Comparison of ENCODE assay signal across 13 cellular contexts in genomic region chr6:30075987-30076311, GRCh38. TPM values are rescaled to one million over a fixed set of nuclear protein-coding genes. Genes with fewer than 3 reads are reported as not detected.
DNase-seq lines count a peak whose midpoint lies in the region; ATAC-seq, FAIRE-seq and TF ChIP-seq lines count a peak whose summit lies in the region.
"Had no signal": no experiment of that assay in that cellular context is flagged by ENCODE, and none has a peak within 500 bp of the region (broad histone marks: within the 10 kb centered on the region; RNA-seq: fewer than 3 reads in every experiment).

No MANE protein-coding gene starts in this region.

- H3K9me3 ChIP-seq in H1 (ENCODE audit: insufficient read depth in 2 of 2, low read depth in 1 of 2, low read length in 1 of 2), result no peaks in the 10 kb centered on the region
- H3K9me3 ChIP-seq: left ventricle myocardium inferior, SJSA1, spleen had no signal

- 33% methylated on average over 9 of the region's 10 CpGs; no CpG with 5 or more reads in 1 of the 2 experiments for WGBS in H1 (ENCODE audit: extremely low coverage in 1 of 2, insufficient coverage in 1 of 2, insufficient read length in 1 of 2, insufficient replicate concordance in 2 of 2, low coverage in 1 of 2, low lambda C conversion rate in 2 of 2, missing lambda C conversion rate in 1 of 2), 2 experiments

- H2BK12ac ChIP-seq in H1 (ENCODE audit: low read depth, low read length), result no peak overlapping the region

- H2AK5ac ChIP-seq in H1 (ENCODE audit: low read depth, low read length), result no peak overlapping the region

- H3K27me3 ChIP-seq in KMS-11 (ENCODE audit: insufficient read depth, low read depth) (no peaks in the 10 kb centered on the region; the same call in 1 of the 2 replicates), H1 (replicated peaks in 1 of 4; ENCODE audit: control insufficient read depth in 3 of 4, extremely low read depth in 1 of 4, insufficient read depth in 3 of 4, low read length in 3 of 4) (peaks cover 40 to 65% (median 53%) of the 10 kb centered on the region in 4 experiments)

- peaks cover 5% of the 10 kb centered on the region for H3K9me3 Mint-ChIP-seq in nephron

- no peak for TF ChIP-seq EP300 in H1 (IDR thresholded peaks at IDR 0.05; ENCODE audit: borderline replicate concordance in 1 of 2, low read depth in 2 of 2, low read length in 2 of 2)

- H3K36me3 Mint-ChIP-seq in nephron (ENCODE audit: low read depth), result peaks cover 16% of the 10 kb centered on the region

- no peak overlapping the region for H3K4ac ChIP-seq in H1 (replicated peaks; ENCODE audit: insufficient read length, low read depth, low read length)

- no peak overlapping the region for H3K23ac ChIP-seq in H1 (ENCODE audit: insufficient read length)

- no peak overlapping the region for H2BK120ac ChIP-seq in H1 (replicated peaks; ENCODE audit: low read depth, low read length)

- ATAC-seq in HG03520 (IDR thresholded peaks at IDR 0.05; ENCODE audit: unreplicated experiment) (no peak), GM19452 (IDR thresholded peaks at IDR 0.05; ENCODE audit: unreplicated experiment) (no peak), GM18511 (IDR thresholded peaks at IDR 0.05; ENCODE audit: unreplicated experiment) (no peak)

- POLR2A ChIA-PET in H1 (lab: Charles Lee; ENCODE audit: partially characterized antibody), result interaction anchor here (0.7 to 2.2 kb wide), 2 partner anchors 15 to 50 kb away, joined by 3 to 12 read pairs; partner anchors contain the start of gene POLR1H

- H4K5ac ChIP-seq in H1 (ENCODE audit: insufficient read length, low read depth, low read length), result no peak overlapping the region

- H3K9ac ChIP-seq in KMS-11, result no peak overlapping the region
- no peak overlapping the region for H3K9ac ChIP-seq in H1 (replicated peaks in 1 of 4; ENCODE audit: extremely low read depth in 1 of 4, low read depth in 3 of 4, low read length in 3 of 4)

- H4K20me1 ChIP-seq in KMS-11 (ENCODE audit: insufficient read depth), result no peaks in the 10 kb centered on the region
- no peaks in the 10 kb centered on the region for H4K20me1 ChIP-seq in H1 (replicated peaks in 1 of 2; ENCODE audit: control insufficient read depth in 1 of 2, insufficient read depth in 2 of 2, low read length in 2 of 2)

- peaks cover 23% of the 10 kb centered on the region for H3K23me2 ChIP-seq in H1 (ENCODE audit: low read depth, low read length)

- H2AFZ ChIP-seq in KMS-11 (ENCODE audit: low read depth) (no peak overlapping the region), H1 (ENCODE audit: low read length) (0 out of 2 replicates have a peak overlapping the region, but pooled peaks have one; percentile 14)

- H3K56ac ChIP-seq in H1 (replicated peaks; ENCODE audit: insufficient read length, low read depth, low read length), result no peak overlapping the region

- no peaks in the 10 kb centered on the region for H3K36me3 ChIP-seq in KMS-11 (ENCODE audit: insufficient read depth)
- no peaks in the 10 kb centered on the region for H3K36me3 ChIP-seq in H1 (ENCODE audit: control insufficient read depth in 2 of 4, insufficient read depth in 4 of 4, low read length in 3 of 4)
- H3K36me3 ChIP-seq: left ventricle myocardium inferior, SJSA1 had no signal

- DNase-seq in COLO668 (lab: John Stamatoyannopoulos, UW; ENCODE audit: unreplicated experiment), result peak; percentile 1
- DNase-seq in H1 (ENCODE audit: low read depth in 1 of 2, low spot score in 2 of 2), result no peak
- DNase-seq in frontal cortex (ENCODE audit: low spot score in 2 of 2), result no peak
- DNase-seq: left ventricle myocardium inferior, spleen had no signal

- H3K4me2 ChIP-seq in KMS-11 (no peak overlapping the region), H1 (ENCODE audit: insufficient read depth in 1 of 2, low read depth in 2 of 2, low read length in 2 of 2) (peak overlapping the region; percentile 80 to 98)

- TF ChIP-seq RAD21 in H1 (IDR thresholded peaks at IDR 0.05 in 1 of 2, conservative IDR thresholded peaks at IDR 0.05 in 1 of 2; ENCODE audit: low read depth in 2 of 2, low read length in 2 of 2), result no peak

- H3K27me3 Mint-ChIP-seq in nephron (ENCODE audit: low read depth), result peaks cover 95% of the 10 kb centered on the region

- H2BK5ac ChIP-seq in H1 (ENCODE audit: low read depth, low read length), result no peak overlapping the region

- H2BK20ac ChIP-seq in H1 (ENCODE audit: low read length), result no peak overlapping the region

- H3K18ac ChIP-seq in H1 (ENCODE audit: extremely low read depth, low read length), result no peak overlapping the region; the same call in 1 of the 2 replicates

- H3K27ac Mint-ChIP-seq in nephron, result no peak overlapping the region

- H3K4me3 ChIP-seq in KMS-11 (IDR thresholded peaks at IDR 0.05; ENCODE audit: insufficient read depth, low read depth, low read length), result no peak overlapping the region
- peak overlapping the region in 2 of 4 experiments; percentile 52 to 82; a peak in 3 of 8 replicates for H3K4me3 ChIP-seq in H1 (ENCODE audit: extremely low read depth in 1 of 4, insufficient read depth in 2 of 4, low read depth in 3 of 4, low read length in 4 of 4)
- H3K4me3 ChIP-seq: SJSA1 had no signal

- no peak overlapping the region for H3K27ac ChIP-seq in KMS-11
- H3K27ac ChIP-seq in H1 (ENCODE audit: low read depth, low read length), result no peak overlapping the region
- H3K27ac ChIP-seq: left ventricle myocardium inferior, SJSA1, spleen had no signal

- no peak overlapping the region for H3K14ac ChIP-seq in H1 (ENCODE audit: insufficient read length)

- 0 out of 2 replicates have a peak, but pooled peaks have one; percentile 4 for TF ChIP-seq CTCF in KMS-11 (conservative IDR thresholded peaks at IDR 0.05; ENCODE audit: low read depth, low read length)
- no peak for TF ChIP-seq CTCF in H1 (IDR thresholded peaks at IDR 0.05; ENCODE audit: control extremely low read depth in 1 of 3, insufficient read depth in 1 of 3, low read depth in 1 of 3, low read length in 3 of 3)
- no peak for TF ChIP-seq CTCF in nephron (IDR thresholded peaks at IDR 0.05; ENCODE audit: unreplicated experiment in 3 of 3)

- FAIRE-seq in H1 (lab: Jason Lieb, UNC) (no peak), frontal cortex (lab: Jason Lieb, UNC) (no peak)
- FAIRE-seq: endothelial cell of umbilical vein had no signal

- no peak overlapping the region for H4K8ac ChIP-seq in H1 (ENCODE audit: extremely low read depth, insufficient read depth, low read length)

- H3K4me1 ChIP-seq in KMS-11 (ENCODE audit: low read depth, poor library complexity, severe bottlenecking) (no peaks in the 10 kb centered on the region), H1 (replicated peaks in 1 of 4; ENCODE audit: control insufficient read depth in 3 of 4, insufficient read depth in 4 of 4, low read length in 3 of 4) (peaks cover 6 to 29% (median 14%) of the 10 kb centered on the region in 4 experiments; a peak in 6 of 7 replicates)

- TF ChIP-seq POLR2A in H1 (IDR thresholded peaks at IDR 0.05; ENCODE audit: control extremely low read depth in 1 of 2, low read depth in 2 of 2, low read length in 2 of 2), result no peak

- CTCF ChIA-PET in H1 (lab: Charles Lee; ENCODE audit: partially characterized antibody), result interaction anchor here (0.7 to 3.3 kb wide), 10 partner anchors 14 to 101 kb away, joined by 3 to 14 read pairs (median 4); partner anchors contain the start of gene POLR1H

- no peaks in the 10 kb centered on the region for H3K79me2 ChIP-seq in KMS-11 (ENCODE audit: insufficient read depth, low read depth)
- no peaks in the 10 kb centered on the region for H3K79me2 ChIP-seq in H1 (ENCODE audit: control insufficient read depth in 1 of 2, insufficient read depth in 2 of 2, low read length in 2 of 2)

- no peaks in the 10 kb centered on the region for H3K79me1 ChIP-seq in H1 (ENCODE audit: low read depth, low read length)

- peaks cover 15% of the 10 kb centered on the region for H3K4me1 Mint-ChIP-seq in nephron

- H3K4me3 Mint-ChIP-seq in nephron, result peak overlapping the region; percentile 24 to 79 (median 63)

- no peak overlapping the region for H4K91ac ChIP-seq in H1 (replicated peaks; ENCODE audit: insufficient read length, low read length)

- no peak overlapping the region; the same call in 1 of the 2 replicates for H2BK15ac ChIP-seq in H1 (ENCODE audit: low read length)

RNA-seq across cellular contexts. Expression of gene RNF39, which starts 0.4 kb away (rescaled TPM):
- 1.4 and 1.7 TPM in 2 replicates for total RNA-seq in H1 (2021; fragmentation: NEBNext Ultra II Directional; extraction: Animal tissue kit (Norgen Biotek cat#: 25700))
- polyA plus RNA-seq in H1 (2011; rRNA removed), result 2.3 TPM in 2 replicates
- polyA plus RNA-seq in H1 (2011; cell fraction: cytosol; rRNA removed), result 1.6 TPM
- 1.5 TPM for polyA plus RNA-seq in H1 (2011; cell fraction: nucleus; rRNA removed)
- 1.2 to 1.6 TPM (median 1.5 TPM) in 4 replicates for polyA plus RNA-seq in H1 (2012, experiment 1 of 2)
- 1.4 TPM for polyA plus RNA-seq in H1 (2012, experiment 2 of 2)
- polyA plus RNA-seq in H1 (2013, experiment 1 of 2), result 0.83 TPM
- polyA plus RNA-seq in H1 (2013, experiment 2 of 2), result 1.2 TPM
- 0.39 and 0.54 TPM in 2 replicates for polyA minus RNA-seq in H1 (2011; rRNA and poly(A)+ RNA removed)
- 0.51 TPM for polyA minus RNA-seq in H1 (2011; cell fraction: cytosol; rRNA and poly(A)+ RNA removed)
- polyA minus RNA-seq in H1 (2011; cell fraction: nucleus; rRNA and poly(A)+ RNA removed), result 0.40 TPM
- not detected for total RNA-seq in frontal cortex
- total RNA-seq: endothelial cell of umbilical vein, left ventricle myocardium inferior, SJSA1, spleen had no signal
- polyA plus RNA-seq: endothelial cell of umbilical vein, spleen had no signal

RNA-seq across cellular contexts. Expression of gene PPP1R11, which starts 9.0 kb away (rescaled TPM):
- total RNA-seq in H1 (2021; fragmentation: NEBNext Ultra II Directional; extraction: Animal tissue kit (Norgen Biotek cat#: 25700)), result 26.1 and 26.3 TPM in 2 replicates
- 28.0 and 32.8 TPM in 2 replicates for polyA plus RNA-seq in H1 (2011; rRNA removed)
- 23.2 TPM for polyA plus RNA-seq in H1 (2011; cell fraction: cytosol; rRNA removed)
- polyA plus RNA-seq in H1 (2011; cell fraction: nucleus; rRNA removed), result 14.0 TPM
- polyA plus RNA-seq in H1 (2012, experiment 1 of 2), result 24.7 to 28.8 TPM (median 26.1 TPM) in 4 replicates
- 37.7 TPM for polyA plus RNA-seq in H1 (2012, experiment 2 of 2)
- polyA plus RNA-seq in H1 (2013, experiment 1 of 2), result 29.4 TPM
- polyA plus RNA-seq in H1 (2013, experiment 2 of 2), result 29.7 TPM
- 18.2 and 18.6 TPM in 2 replicates for polyA minus RNA-seq in H1 (2011; rRNA and poly(A)+ RNA removed)
- 10.5 TPM for polyA minus RNA-seq in H1 (2011; cell fraction: cytosol; rRNA and poly(A)+ RNA removed)
- polyA minus RNA-seq in H1 (2011; cell fraction: nucleus; rRNA and poly(A)+ RNA removed), result 9.8 TPM
- total RNA-seq in frontal cortex, result 17.1 TPM

RNA-seq across cellular contexts. Expression of gene POLR1H, which starts 14.9 kb away (rescaled TPM):
- total RNA-seq in H1 (2021; fragmentation: NEBNext Ultra II Directional; extraction: Animal tissue kit (Norgen Biotek cat#: 25700)), result 31.5 and 35.7 TPM in 2 replicates
- 79.0 and 82.2 TPM in 2 replicates for polyA plus RNA-seq in H1 (2011; rRNA removed)
- 54.6 TPM for polyA plus RNA-seq in H1 (2011; cell fraction: cytosol; rRNA removed)
- polyA plus RNA-seq in H1 (2011; cell fraction: nucleus; rRNA removed), result 44.8 TPM
- 33.6 to 54.9 TPM (median 49.3 TPM) in 4 replicates for polyA plus RNA-seq in H1 (2012, experiment 1 of 2)
- polyA plus RNA-seq in H1 (2012, experiment 2 of 2), result 71.1 TPM
- polyA plus RNA-seq in H1 (2013, experiment 1 of 2), result 53.3 TPM
- polyA plus RNA-seq in H1 (2013, experiment 2 of 2), result 57.4 TPM
- polyA minus RNA-seq in H1 (2011; rRNA and poly(A)+ RNA removed), result 12.6 and 18.4 TPM in 2 replicates
- polyA minus RNA-seq in H1 (2011; cell fraction: cytosol; rRNA and poly(A)+ RNA removed), result 7.1 TPM
- polyA minus RNA-seq in H1 (2011; cell fraction: nucleus; rRNA and poly(A)+ RNA removed), result 13.1 TPM
- 15.5 TPM for total RNA-seq in frontal cortex

RNA-seq across cellular contexts. Expression of gene TRIM31, which starts 36.9 kb away (rescaled TPM):
- not detected in 2 replicates for total RNA-seq in H1 (2021; fragmentation: NEBNext Ultra II Directional; extraction: Animal tissue kit (Norgen Biotek cat#: 25700))
- 0.08 TPM in 1 of 2 replicates, not detected in the other for polyA plus RNA-seq in H1 (2011; rRNA removed)
- 0.06 TPM for polyA plus RNA-seq in H1 (2011; cell fraction: cytosol; rRNA removed)
- not detected for polyA plus RNA-seq in H1 (2011; cell fraction: nucleus; rRNA removed)
- 0.19 to 0.31 TPM in 2 of 4 replicates, not detected in the others for polyA plus RNA-seq in H1 (2012, experiment 1 of 2)
- not detected for polyA plus RNA-seq in H1 (2012, experiment 2 of 2)
- polyA plus RNA-seq in H1 (2013, experiment 1 of 2), result not detected
- 0.06 TPM for polyA plus RNA-seq in H1 (2013, experiment 2 of 2)
- polyA minus RNA-seq in H1 (2011; rRNA and poly(A)+ RNA removed), result not detected in 2 replicates
- not detected for polyA minus RNA-seq in H1 (2011; cell fraction: cytosol; rRNA and poly(A)+ RNA removed)
- polyA minus RNA-seq in H1 (2011; cell fraction: nucleus; rRNA and poly(A)+ RNA removed), result not detected
- total RNA-seq in frontal cortex, result not detected
- total RNA-seq: endothelial cell of umbilical vein, H7, left ventricle myocardium inferior, SJSA1, spleen had no signal
- polyA plus RNA-seq: endothelial cell of umbilical vein had no signal

RNA-seq across cellular contexts. Expression of gene TRIM40, which starts 60.0 kb away (rescaled TPM):
- not detected in 2 replicates for total RNA-seq in H1 (2021; fragmentation: NEBNext Ultra II Directional; extraction: Animal tissue kit (Norgen Biotek cat#: 25700))
- not detected in 2 replicates for polyA plus RNA-seq in H1 (2011; rRNA removed)
- not detected for polyA plus RNA-seq in H1 (2011; cell fraction: cytosol; rRNA removed)
- polyA plus RNA-seq in H1 (2011; cell fraction: nucleus; rRNA removed), result not detected
- polyA plus RNA-seq in H1 (2012, experiment 1 of 2), result not detected in 4 replicates
- not detected for polyA plus RNA-seq in H1 (2012, experiment 2 of 2)
- polyA plus RNA-seq in H1 (2013, experiment 1 of 2), result not detected
- not detected for polyA plus RNA-seq in H1 (2013, experiment 2 of 2)
- not detected in 2 replicates for polyA minus RNA-seq in H1 (2011; rRNA and poly(A)+ RNA removed)
- not detected for polyA minus RNA-seq in H1 (2011; cell fraction: cytosol; rRNA and poly(A)+ RNA removed)
- not detected for polyA minus RNA-seq in H1 (2011; cell fraction: nucleus; rRNA and poly(A)+ RNA removed)
- not detected for total RNA-seq in frontal cortex
- total RNA-seq: endothelial cell of umbilical vein, H7, left ventricle myocardium inferior, SJSA1 had no signal
- polyA plus RNA-seq: endothelial cell of umbilical vein, spleen had no signal
